In the genomic region with DNA sequence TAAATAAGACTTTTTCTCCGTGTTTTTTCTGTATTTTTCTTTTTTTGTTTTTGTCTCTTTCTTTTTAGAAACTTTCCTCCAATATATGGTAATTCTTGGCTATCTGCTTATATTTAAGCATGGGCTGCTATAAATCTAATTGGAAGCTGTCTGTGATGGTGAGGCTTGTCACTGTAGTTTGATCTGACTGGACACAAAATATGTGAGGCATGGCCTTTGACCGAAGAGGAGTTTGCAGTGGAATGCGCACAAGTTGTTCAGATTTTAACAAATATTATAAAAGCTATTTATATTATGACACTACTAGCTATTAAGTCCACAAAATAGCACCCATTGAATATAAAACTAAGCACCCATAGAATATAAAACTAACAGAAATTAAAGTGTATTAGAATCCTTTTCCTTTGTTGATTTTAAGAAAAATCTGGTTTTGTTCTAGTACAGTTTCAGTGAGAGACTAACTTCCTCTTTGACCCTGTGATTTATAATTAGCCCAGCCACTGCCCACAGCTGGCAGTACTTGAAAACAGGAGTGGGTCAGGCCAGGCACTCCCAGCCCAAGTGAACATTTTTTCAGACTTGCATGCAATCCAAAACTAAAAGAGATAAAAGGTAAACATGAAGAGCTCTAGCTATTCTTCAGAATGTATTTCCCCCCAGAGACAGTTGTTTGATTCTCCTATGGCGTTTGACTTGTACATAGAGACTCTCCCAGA, we compare ENCODE assay signal across 10 cellular contexts.
DNase-seq lines count a peak whose midpoint lies in the region; ATAC-seq and TF ChIP-seq lines count a peak whose summit lies in the region.
"Had no signal": no experiment of that assay in that cellular context is flagged by ENCODE, and none has a peak within 500 bp of the region (broad histone marks: within the 10 kb centered on the region; RNA-seq: fewer than 3 reads in every experiment).

No MANE protein-coding gene starts in this region.

- H3K4me1 Mint-ChIP-seq in naive B cell: peaks cover 31 to 37% (median 35%) of the 10 kb centered on the region in 3 donors

- H3K27me3 Mint-ChIP-seq in naive B cell: no peaks in the 10 kb centered on the region

- H3K9me3 Mint-ChIP-seq in naive B cell: peaks cover 0 to 3% (median 0%) of the 10 kb centered on the region in 7 donors

- no peaks in the 10 kb centered on the region for H3K36me3 Mint-ChIP-seq in naive B cell

- peak overlapping the region in 7 of 8 donors; percentile 49 to 92 (median 79) for H3K4me3 Mint-ChIP-seq in naive B cell

- in situ Hi-C loops in GM13977 (cut with MboI; ENCODE audit: low pct_unique_long_range_greater_than_20kb, low sequenced_read_pairs, unreplicated experiment): no loop called here

- H3K27ac Mint-ChIP-seq in naive B cell: peak overlapping the region in 5 of 6 donors; percentile 18 to 91 (median 88)

- TF ChIP-seq CTCF in GM13977 (IDR thresholded peaks at IDR 0.05; ENCODE audit: extremely low read depth, insufficient read depth, missing control alignments): no peak

- ATAC-seq in GM18861 (IDR thresholded peaks at IDR 0.05; ENCODE audit: unreplicated experiment) (peak; percentile 83), HG02763 (IDR thresholded peaks at IDR 0.05; ENCODE audit: unreplicated experiment) (peak; percentile 84), naive B cell (ENCODE audit: low read depth in 2 of 2) (peak; percentile 63 to 77)

- DNase-seq in NOMO-1 treated with DMSO at 0.1 percent for 48 hours (lab: John Stamatoyannopoulos, UW; ENCODE audit: unreplicated experiment) (peak; percentile 98), naive B cell (peak; percentile 23), NCI-H82 (lab: John Stamatoyannopoulos, UW) (no peak), NCI-H1417 treated with DMSO at 0.1 percent for 48 hours (lab: John Stamatoyannopoulos, UW) (no peak), GM13977 (ENCODE audit: low spot score) (no peak), T-helper 9 cell (no peak)
- DNase-seq: activated naive CD4-positive, alpha-beta T cell treated with anti-CD3 and anti-CD28 coated beads, Interleukin-2, amount 50 U/mL, for 16 hours; NCI-H187 had no signal

Comparison
In these comparisons a context has a peak if more than half of its experiments do, and no peak if none do; other contexts are left out.
1. DNase-seq: peak in NOMO-1 treated with DMSO at 0.1 percent for 48 hours (single experiment) and naive B cell (single experiment); none in NCI-H82 (single experiment), NCI-H1417 treated with DMSO at 0.1 percent for 48 hours (single experiment), GM13977 (single experiment) and T-helper 9 cell (single experiment).
2. Peak in every context shown above with its lines, with median percentiles within 50 percentile points of each other: ATAC-seq.